21 cellular contexts compared by ENCODE assay signal in the genomic region with DNA sequence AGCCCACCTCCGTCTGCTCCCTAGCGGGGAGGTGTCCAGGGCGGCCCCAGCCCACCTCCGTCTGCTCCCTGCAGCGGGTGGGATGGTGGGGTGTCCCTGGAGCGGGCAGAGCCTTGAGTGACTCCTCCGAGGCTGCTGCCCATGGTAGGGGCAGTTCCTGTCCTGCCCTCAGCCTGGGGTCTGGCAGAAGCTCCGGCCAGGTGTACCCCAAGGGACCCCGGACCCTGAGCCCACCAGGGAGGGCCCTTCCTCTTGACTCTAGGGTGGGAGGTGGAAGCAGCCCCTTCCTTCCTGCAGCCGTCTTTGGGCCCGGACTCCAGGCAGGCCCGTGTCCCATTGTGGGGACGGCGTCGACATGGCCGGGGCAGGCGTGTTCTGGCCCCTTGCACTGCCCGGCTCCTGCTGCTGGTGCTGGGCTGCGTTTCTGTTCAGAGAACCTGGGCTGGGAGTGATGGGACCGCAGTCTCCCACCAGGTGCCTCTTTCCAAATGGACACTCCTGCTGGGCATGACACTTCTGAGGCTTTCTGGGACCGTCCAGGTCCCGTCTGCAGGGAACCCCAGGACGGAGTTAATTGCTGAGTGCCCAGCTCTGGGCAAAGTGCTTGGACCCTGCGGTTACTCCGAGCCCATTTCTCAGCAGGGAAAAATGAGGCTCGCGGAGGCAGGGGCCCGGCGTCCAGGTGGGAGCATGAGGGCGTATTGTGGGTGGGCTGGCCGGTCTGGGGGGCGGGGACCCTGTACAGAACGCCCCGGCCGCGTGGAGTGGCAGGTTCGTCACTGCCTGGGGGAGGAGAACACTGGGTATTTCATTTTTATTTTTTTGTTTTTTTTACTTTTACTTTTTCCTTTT. TPM values are rescaled to one million over a fixed set of nuclear protein-coding genes. Genes with fewer than 3 reads are reported as not detected.
"Had no signal": no experiment of that assay in that cellular context is flagged by ENCODE, and none has a peak within 500 bp of the region (broad histone marks: within the 10 kb centered on the region; RNA-seq: fewer than 3 reads in every experiment).

No MANE protein-coding gene starts in this region.

- DNase-seq: activated CD4-positive, alpha-beta T cell treated with anti-CD3 and anti-CD28 coated beads, Interleukin-2, amount 50 U/mL, for 1 hour; activated naive CD4-positive, alpha-beta T cell treated with anti-CD3 and anti-CD28 coated beads for 36 hours; activated T-cell treated with anti-CD3 and anti-CD28 coated beads for 4 hours; foreskin melanocyte; heart left ventricle; left ventricle myocardium inferior; mesendoderm; stimulated activated CD4-positive, alpha-beta T cell treated with anti-CD3 and anti-CD28 coated beads, Interleukin-2, amount 100 ng/mL, for 24 hours; stimulated activated naive CD8-positive, alpha-beta T cell treated with anti-CD3 and anti-CD28 coated beads, Interleukin-15, Interleukin-2, amounts not matched to agents 100 U/mL and 50 U/mL, for 24 hours had no signal

- H3K4me3 Mint-ChIP-seq: activated naive CD4-positive, alpha-beta T cell treated with anti-CD3 and anti-CD28 coated beads for 36 hours; activated T-helper 17 cell treated with anti-CD3 and anti-CD28 coated beads, Interleukin-2, amount 50 U/mL, for 72 hours; neural crest cell had no signal

- FAIRE-seq: astrocyte, endothelial cell of umbilical vein, islet of Langerhans had no signal

- H3K36me3 ChIP-seq: suprapubic skin had no signal

- H3K27ac ChIP-seq: heart left ventricle, left ventricle myocardium inferior, suprapubic skin had no signal

- H3K27me3 ChIP-seq: heart left ventricle, suprapubic skin had no signal

- H3K27me3 Mint-ChIP-seq: activated T-helper 17 cell treated with anti-CD3 and anti-CD28 coated beads, Interleukin-2, amount 50 U/mL, for 72 hours had no signal

- H3K9me3 Mint-ChIP-seq: activated naive CD4-positive, alpha-beta T cell treated with anti-CD3 and anti-CD28 coated beads for 36 hours; activated T-helper 17 cell treated with anti-CD3 and anti-CD28 coated beads, Interleukin-2, amount 50 U/mL, for 72 hours; neural crest cell had no signal

- H3K27ac Mint-ChIP-seq: activated naive CD4-positive, alpha-beta T cell treated with anti-CD3 and anti-CD28 coated beads for 36 hours; activated T-helper 17 cell treated with anti-CD3 and anti-CD28 coated beads, Interleukin-2, amount 50 U/mL, for 72 hours had no signal

- H3K4me3 ChIP-seq: heart left ventricle, left ventricle myocardium inferior, suprapubic skin had no signal

- ATAC-seq: activated T-helper 17 cell treated with anti-CD3 and anti-CD28 coated beads, Interleukin-2, amount 50 U/mL, for 72 hours; heart left ventricle; sciatic nerve; stimulated activated naive CD8-positive, alpha-beta T cell treated with anti-CD3 and anti-CD28 coated beads, Interleukin-15, Interleukin-2, amounts not matched to agents 100 U/mL and 50 U/mL, for 24 hours had no signal

- H3K9me3 ChIP-seq: left ventricle myocardium inferior, suprapubic skin had no signal

RNA-seq across cellular contexts. Expression of a gene that starts 28.5 kb away (rescaled TPM):
- total RNA-seq: astrocyte, endothelial cell of umbilical vein, heart left ventricle, left ventricle myocardium inferior, pulmonary artery endothelial cell, sciatic nerve, ureter had no signal
- polyA plus RNA-seq: endothelial cell of umbilical vein, heart left ventricle had no signal

RNA-seq across cellular contexts. Expression of a gene that starts 52.3 kb away (rescaled TPM):
- total RNA-seq: activated CD8-positive, alpha-beta memory T cell treated with anti-CD3 and anti-CD28 coated beads for 36 hours; activated naive CD4-positive, alpha-beta T cell treated with anti-CD3 and anti-CD28 coated beads for 36 hours; activated T-helper 17 cell treated with anti-CD3 and anti-CD28 coated beads, Interleukin-2, amount 50 U/mL, for 72 hours; astrocyte; endothelial cell of umbilical vein; heart left ventricle; left ventricle myocardium inferior; neural crest cell; osteocyte; pulmonary artery endothelial cell; sciatic nerve; suprapubic skin; T-helper 2 cell treated with Interferon-gamma antibody and Interleukin-4, amounts not matched to agents 100 ng/mL and 5 ng/mL, for 36 hours; ureter had no signal
- polyA plus RNA-seq: endothelial cell of umbilical vein, heart left ventricle had no signal
